ENCODE assay signal across 1 cellular context in genomic region chr21:41497836-41498235, GRCh38.
TF ChIP-seq lines count a peak whose summit lies in the region.

No MANE protein-coding gene starts in this region.

TF ChIP-seq in IMR-90, 13 proteins besides CTCF, POLR2A, EP300 and RAD21:
- TF ChIP-seq BHLHE40 (IDR thresholded peaks at IDR 0.05; ENCODE audit: low read depth, low read length) (no peak), CEBPB (IDR thresholded peaks at IDR 0.05; ENCODE audit: low read depth, low read length) (no peak), MAFK (IDR thresholded peaks at IDR 0.05; ENCODE audit: low read depth, low read length) (no peak), RCOR1 (IDR thresholded peaks at IDR 0.05; ENCODE audit: insufficient replicate concordance, low read length) (no peak), MXI1 (IDR thresholded peaks at IDR 0.05; ENCODE audit: borderline replicate concordance, low read depth, low read length) (no peak), NFE2L2 (IDR thresholded peaks at IDR 0.05; ENCODE audit: low read depth, low read length) (no peak), FOS (IDR thresholded peaks at IDR 0.05; ENCODE audit: low read depth, low read length) (no peak)
